ENCODE assay signal across 8 cellular contexts in genomic region chr21:41426656-41427311, GRCh38. TPM values are rescaled to one million over a fixed set of nuclear protein-coding genes. Genes with fewer than 3 reads are reported as not detected.
DNase-seq lines count a peak whose midpoint lies in the region; ATAC-seq and TF ChIP-seq lines count a peak whose summit lies in the region.

No MANE protein-coding gene starts in this region.

- no peaks in the 10 kb centered on the region for H3K9me3 Mint-ChIP-seq in activated T-cell treated with anti-CD3 and anti-CD28 coated beads, Interleukin-2, amount 50 U/mL, for 72 hours

- H3K9ac ChIP-seq in iPS-15b (ENCODE audit: low read depth, low read length), result no peak overlapping the region

- TF ChIP-seq CTCF in spleen (IDR thresholded peaks at IDR 0.05 in 8 of 11, conservative IDR thresholded peaks at IDR 0.05 in 3 of 11), result no peak

- peak in 1 of 2 donors; percentile 14 for DNase-seq in activated T-cell treated with anti-CD3 and anti-CD28 coated beads, Interleukin-2, amount 50 U/mL, for 72 hours
- DNase-seq in spleen, result peak; percentile 85
- DNase-seq in middle frontal gyrus (ENCODE audit: extremely low spot score, low spot score), result no peak

- intact Hi-C loops in spleen (cut with DNase I; ENCODE audit: low total_unique reads), result loop anchor here (10.0 kb wide), 1 partner anchor 62 kb away; the partner anchor contains the start of gene MX2

- peak overlapping the region; percentile 77 for H3K27ac Mint-ChIP-seq in activated T-cell treated with anti-CD3 and anti-CD28 coated beads, Interleukin-2, amount 50 U/mL, for 72 hours

- peak overlapping the region; percentile 93 to 96 for H3K4me3 Mint-ChIP-seq in activated T-cell treated with anti-CD3 and anti-CD28 coated beads, Interleukin-2, amount 50 U/mL, for 72 hours

- H3K4me3 ChIP-seq in iPS-15b (ENCODE audit: low read depth, low read length), result peak overlapping the region; percentile 65
- peak overlapping the region; percentile 55 to 80 (median 68) for H3K4me3 ChIP-seq in spleen

- peaks cover 46% of the 10 kb centered on the region for H3K4me1 Mint-ChIP-seq in activated T-cell treated with anti-CD3 and anti-CD28 coated beads, Interleukin-2, amount 50 U/mL, for 72 hours (ENCODE audit: low read depth)

- H3K9me3 ChIP-seq in iPS-15b (ENCODE audit: control insufficient read depth, insufficient read depth, low read length), result no peaks in the 10 kb centered on the region
- H3K9me3 ChIP-seq in spleen, result no peaks in the 10 kb centered on the region

- ATAC-seq in GM21529 (IDR thresholded peaks at IDR 0.05; ENCODE audit: unreplicated experiment) (peak; percentile 4), HG03159 (IDR thresholded peaks at IDR 0.05; ENCODE audit: unreplicated experiment) (no peak), HG02884 (IDR thresholded peaks at IDR 0.05; ENCODE audit: unreplicated experiment) (no peak), GM18909 (IDR thresholded peaks at IDR 0.05; ENCODE audit: poor library complexity, unreplicated experiment) (no peak)
- peak in 1 of 2 donors; percentile 2 for ATAC-seq in activated T-cell treated with anti-CD3 and anti-CD28 coated beads, Interleukin-2, amount 50 U/mL, for 72 hours (replicated peaks in 1 of 2)

- TF ChIP-seq POLR2A in spleen (IDR thresholded peaks at IDR 0.05), result no peak

- peaks cover 0 to 6% of the 10 kb centered on the region in 2 donors for H3K36me3 Mint-ChIP-seq in activated T-cell treated with anti-CD3 and anti-CD28 coated beads, Interleukin-2, amount 50 U/mL, for 72 hours (ENCODE audit: insufficient read depth in 2 of 2)

- H3K27me3 Mint-ChIP-seq in activated T-cell treated with anti-CD3 and anti-CD28 coated beads, Interleukin-2, amount 50 U/mL, for 72 hours (ENCODE audit: low read depth), result no peaks in the 10 kb centered on the region

- WGBS in spleen, 5 donors, result 13 to 23% (median 17%) methylated on average over 33 to 43 of the region's 43 CpGs

- H3K27me3 ChIP-seq in iPS-15b (ENCODE audit: control insufficient read depth, insufficient read depth, low read length) (peaks cover 30% of the 10 kb centered on the region), spleen (replicated peaks in 1 of 7) (no peaks in the 10 kb centered on the region)

- H3K36me3 ChIP-seq in iPS-15b (ENCODE audit: control insufficient read depth, insufficient read depth, low read length), result no peaks in the 10 kb centered on the region
- H3K36me3 ChIP-seq in spleen, result peaks cover 0 to 44% (median 18%) of the 10 kb centered on the region in 6 donors

- H3K4me1 ChIP-seq in iPS-15b (ENCODE audit: control insufficient read depth, insufficient read depth, low read length) (no peaks in the 10 kb centered on the region), spleen (peaks cover 13 to 95% (median 63%) of the 10 kb centered on the region in 6 donors)

- peak overlapping the region; percentile 76 to 90 (median 88) for H3K27ac ChIP-seq in spleen

RNA-seq across cellular contexts. Expression of gene MX1, which starts 0.7 kb away (rescaled TPM):
- total RNA-seq in activated T-cell treated with anti-CD3 and anti-CD28 coated beads, Interleukin-2, amount 50 U/mL, for 72 hours, result 100 to 1,000 TPM in 1 of 2 donors, 10 to 100 TPM in 1; 65.2 to 154 TPM
- total RNA-seq in spleen, result 100 to 1,000 TPM in 5 of 7 donors, 10 to 100 TPM in 2; 67.4 to 148 (median 118) TPM
- 10 to 100 TPM; 32.8 to 56.5 (median 36.3) TPM for polyA plus RNA-seq in spleen
